In the genomic region with DNA sequence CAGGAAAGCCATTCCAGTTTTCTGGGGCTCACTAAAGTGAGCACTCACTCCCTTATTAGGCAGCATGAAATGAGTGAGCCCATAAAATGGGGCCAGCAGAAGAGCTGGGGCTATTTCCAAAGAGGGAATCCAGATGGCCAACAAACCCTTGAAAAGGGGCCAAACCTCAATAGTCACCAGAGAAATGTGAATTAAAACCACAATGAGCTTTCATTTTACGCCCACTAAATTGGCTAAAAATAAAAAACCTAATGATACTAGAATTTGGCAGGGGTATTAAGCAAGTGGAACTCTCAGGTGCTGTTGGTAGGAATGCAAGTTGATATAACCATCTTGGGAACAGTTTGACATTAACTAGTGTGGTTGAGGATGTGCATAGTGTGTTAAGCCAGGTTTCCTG, we compare ENCODE assay signal across 2 cellular contexts.
TF ChIP-seq lines count a peak whose summit lies in the region.

No MANE protein-coding gene starts in this region.

TF ChIP-seq in HepG2, 621 proteins besides CTCF, POLR2A, EP300 and RAD21 (continues in another document):
- no peak for TF ChIP-seq PHF21A (CRISPR knock-in tag; IDR thresholded peaks at IDR 0.05)
- no peak for TF ChIP-seq TGIF2 (CRISPR knock-in tag; IDR thresholded peaks at IDR 0.05)
- no peak for TF ChIP-seq MXD4 (CRISPR knock-in tag; IDR thresholded peaks at IDR 0.05)
- no peak for TF ChIP-seq RNF219 (CRISPR knock-in tag; IDR thresholded peaks at IDR 0.05)
- no peak for TF ChIP-seq ZNF407 (CRISPR knock-in tag; IDR thresholded peaks at IDR 0.05; ENCODE audit: not compliant biosample characterization)
- no peak for TF ChIP-seq ZNF10 (CRISPR knock-in tag; IDR thresholded peaks at IDR 0.05; ENCODE audit: borderline replicate concordance, low read depth)
- no peak for TF ChIP-seq NFE2 (CRISPR knock-in tag; IDR thresholded peaks at IDR 0.05)
- TF ChIP-seq KMT2A (CRISPR knock-in tag; IDR thresholded peaks at IDR 0.05) = no peak

TF ChIP-seq in GM12891, 5 proteins besides CTCF, POLR2A, EP300 and RAD21:
- TF ChIP-seq TAF1 (IDR thresholded peaks at IDR 0.05; ENCODE audit: low read depth, low read length) = no peak
- TF ChIP-seq PAX5 (IDR thresholded peaks at IDR 0.05; ENCODE audit: insufficient read depth, low read length, severe bottlenecking) = no peak
- TF ChIP-seq SPI1 (IDR thresholded peaks at IDR 0.05; ENCODE audit: low read depth, low read length) = no peak
- no peak for TF ChIP-seq POLR2AphosphoS5 (IDR thresholded peaks at IDR 0.05; ENCODE audit: low read depth, low read length)
- no peak for TF ChIP-seq POU2F2 (IDR thresholded peaks at IDR 0.05; ENCODE audit: low read depth, low read length)
TF ChIP-seq in GM12891: peak in this region for 0.
